Comparison of ENCODE assay signal across 20 cellular contexts in the genomic region with DNA sequence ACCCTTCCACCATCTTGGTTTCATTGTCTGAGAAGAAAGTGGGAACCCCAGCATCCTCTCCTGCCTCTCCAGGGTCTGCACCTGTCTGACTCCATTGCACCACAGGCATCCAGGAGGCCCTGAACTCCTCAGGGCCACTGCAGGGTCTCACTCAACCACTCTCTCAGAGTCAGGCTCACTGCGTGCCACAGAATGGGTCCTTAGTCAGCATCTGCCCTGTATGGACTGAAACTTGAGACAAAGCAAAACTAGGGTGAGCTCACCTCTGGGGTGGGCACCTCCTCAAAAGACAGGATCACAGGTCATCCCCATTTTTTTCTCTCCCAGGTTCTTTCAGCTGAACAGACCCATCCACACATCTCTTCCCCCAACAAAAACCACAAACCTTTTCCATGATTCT.
"Had no signal": no experiment of that assay in that cellular context is flagged by ENCODE, and none has a peak within 500 bp of the region (broad histone marks: within the 10 kb centered on the region; RNA-seq: fewer than 3 reads in every experiment).

No MANE protein-coding gene starts in this region.

- H3K9me3 ChIP-seq: lower lobe of right lung, neutrophil, ovary, uterus had no signal

- DNase-seq: activated CD4-positive, alpha-beta T cell treated with anti-CD3 and anti-CD28 coated beads, Interleukin-2, amount 50 U/mL, for 1 hour; activated CD4-positive, CD25-positive, alpha-beta regulatory T cell treated with anti-CD3 and anti-CD28 coated beads, Interleukin-2, amount 50 U/mL, for 72 hours; activated gamma-delta T cell treated with Interleukin-2 at 50 U/mL for 16 hours; activated T-cell treated with anti-CD3 and anti-CD28 coated beads, Interleukin-2, amount 50 U/mL, for 1 hour; central memory CD4-positive, alpha-beta T cell; effector memory CD4-positive, alpha-beta T cell; foreskin keratinocyte; lower lobe of right lung; naive thymus-derived CD8-positive, alpha-beta T cell; ovary; right cardiac atrium; stimulated activated CD4-positive, alpha-beta T cell treated with anti-CD3 and anti-CD28 coated beads, Interleukin-4, amount 100 ng/mL, for 24 hours; substantia nigra; tibial artery; uterus; WERI-Rb-1 had no signal

- H3K9me3 Mint-ChIP-seq: stimulated activated naive CD8-positive, alpha-beta T cell treated with anti-CD3 and anti-CD28 coated beads, Interleukin-15, Interleukin-2, amounts not matched to agents 100 ng/mL and 50 ng/mL, for 24 hours had no signal

- H3K27me3 Mint-ChIP-seq: naive thymus-derived CD8-positive, alpha-beta T cell; stimulated activated naive CD8-positive, alpha-beta T cell treated with anti-CD3 and anti-CD28 coated beads, Interleukin-15, Interleukin-2, amounts not matched to agents 100 ng/mL and 50 ng/mL, for 24 hours had no signal

- H3K36me3 Mint-ChIP-seq: mesothelial cell of epicardium had no signal

- H3K27ac ChIP-seq: foreskin keratinocyte, lower lobe of right lung, neutrophil, ovary, tibial artery, uterus, WERI-Rb-1 had no signal

- H3K27me3 ChIP-seq: foreskin keratinocyte, neutrophil, ovary, tibial artery, uterus had no signal

- H3K4me3 Mint-ChIP-seq: mesothelial cell of epicardium; naive thymus-derived CD8-positive, alpha-beta T cell; stimulated activated naive CD8-positive, alpha-beta T cell treated with anti-CD3 and anti-CD28 coated beads, Interleukin-15, Interleukin-2, amounts not matched to agents 100 ng/mL and 50 ng/mL, for 24 hours had no signal

- H3K27ac Mint-ChIP-seq: activated naive CD4-positive, alpha-beta T cell treated with anti-CD3 and anti-CD28 coated beads, Interleukin-2, amount 50 U/mL, for 72 hours; mesothelial cell of epicardium; stimulated activated naive CD8-positive, alpha-beta T cell treated with anti-CD3 and anti-CD28 coated beads, Interleukin-15, Interleukin-2, amounts not matched to agents 100 ng/mL and 50 ng/mL, for 24 hours had no signal

- H3K36me3 ChIP-seq: lower lobe of right lung, neutrophil, ovary, tibial artery, uterus, WERI-Rb-1 had no signal

- H3K4me3 ChIP-seq: lower lobe of right lung, ovary, tibial artery, uterus had no signal
